Comparison of ENCODE assay signal across 26 cellular contexts in genomic region chr11:57487920-57488319, GRCh38. TPM values are rescaled to one million over a fixed set of nuclear protein-coding genes. Genes with fewer than 3 reads are reported as not detected.
"Had no signal": no experiment of that assay in that cellular context is flagged by ENCODE, and none has a peak within 500 bp of the region (broad histone marks: within the 10 kb centered on the region; RNA-seq: fewer than 3 reads in every experiment).

No MANE protein-coding gene starts in this region.

- H3K4me1 ChIP-seq: foreskin keratinocyte had no signal

- H3K27me3 Mint-ChIP-seq: stimulated activated naive CD8-positive, alpha-beta T cell treated with anti-CD3 and anti-CD28 coated beads, Interleukin-15, Interleukin-2, amounts not matched to agents 100 ng/mL and 50 ng/mL, for 24 hours had no signal

- H3K27ac ChIP-seq: foreskin keratinocyte, left ventricle myocardium inferior, thyroid gland, upper lobe of right lung had no signal

- ATAC-seq: activated T-cell treated with anti-CD3 and anti-CD28 coated beads, Interleukin-2, amount 50 U/mL, for 4 hours; foreskin keratinocyte; natural killer cell treated with Interleukin-12 subunit alpha and Interleukin-12 subunit beta and Interleukin-15 and Interleukin-18, amount 100 ng/mL, for 72 hours; T-cell; upper lobe of right lung had no signal

- H3K4me3 ChIP-seq: left ventricle myocardium inferior, thyroid gland, upper lobe of right lung had no signal

- DNase-seq: activated CD8-positive, alpha-beta memory T cell treated with anti-CD3 and anti-CD28 coated beads, Interleukin-2, amount 50 U/mL, for 48 hours; activated naive CD4-positive, alpha-beta T cell; activated T-cell treated with anti-CD3 and anti-CD28 coated beads, Interleukin-2, amount 50 U/mL, for 4 hours; amygdala; effector CD4-positive, alpha-beta T cell; erythroblast; foreskin keratinocyte; hippocampal formation; kidney glomerular epithelial cell; left ventricle myocardium inferior; midbrain; occipital lobe; retina; stimulated activated CD4-positive, alpha-beta T cell treated with anti-CD3 and anti-CD28 coated beads, Interleukin-4, amount 100 ng/mL, for 24 hours; substantia nigra; T-cell; T-helper 9 cell; thyroid gland; upper lobe of right lung had no signal

- H3K27me3 ChIP-seq: thyroid gland had no signal

- H3K9me3 Mint-ChIP-seq: activated T-cell treated with anti-CD3 and anti-CD28 coated beads, Interleukin-2, amount 50 U/mL, for 4 hours; activated T-helper 2 cell treated with anti-CD3 and anti-CD28 coated beads, Interferon-gamma antibody, Interleukin-2, Interleukin-4, amounts not matched to agents 10 μg/mL and 5 μg/mL and 100 μg/mL, durations not matched to agents 14 hours and 24 hours and 36 hours; dendritic cell treated with granulocyte-macrophage colony-stimulating factor and Interleukin-4, amounts not matched to agents 40 ng/mL and 50 ng/mL, for 4 days; natural killer cell treated with Interleukin-12 subunit alpha and Interleukin-12 subunit beta and Interleukin-15 and Interleukin-18, amount 100 ng/mL, for 72 hours; stimulated activated naive CD8-positive, alpha-beta T cell treated with anti-CD3 and anti-CD28 coated beads, Interleukin-15, Interleukin-2, amounts not matched to agents 100 ng/mL and 50 ng/mL, for 24 hours; T-cell had no signal

- H3K4me3 Mint-ChIP-seq: activated T-cell treated with anti-CD3 and anti-CD28 coated beads, Interleukin-2, amount 50 U/mL, for 4 hours; dendritic cell treated with granulocyte-macrophage colony-stimulating factor and Interleukin-4, amounts not matched to agents 40 ng/mL and 50 ng/mL, for 4 days; natural killer cell treated with Interleukin-12 subunit alpha and Interleukin-12 subunit beta and Interleukin-15 and Interleukin-18, amount 100 ng/mL, for 72 hours; stimulated activated naive CD8-positive, alpha-beta T cell treated with anti-CD3 and anti-CD28 coated beads, Interleukin-15, Interleukin-2, amounts not matched to agents 100 ng/mL and 50 ng/mL, for 24 hours; T-cell had no signal

- H3K9me3 ChIP-seq: left ventricle myocardium inferior, thyroid gland, upper lobe of right lung had no signal

- H3K27ac Mint-ChIP-seq: activated T-helper 2 cell treated with anti-CD3 and anti-CD28 coated beads, Interferon-gamma antibody, Interleukin-2, Interleukin-4, amounts not matched to agents 10 μg/mL and 5 μg/mL and 100 μg/mL, durations not matched to agents 14 hours and 24 hours and 36 hours; dendritic cell treated with granulocyte-macrophage colony-stimulating factor and Interleukin-4, amounts not matched to agents 40 ng/mL and 50 ng/mL, for 4 days; natural killer cell treated with Interleukin-12 subunit alpha and Interleukin-12 subunit beta and Interleukin-15 and Interleukin-18, amount 100 ng/mL, for 72 hours; stimulated activated naive CD8-positive, alpha-beta T cell treated with anti-CD3 and anti-CD28 coated beads, Interleukin-15, Interleukin-2, amounts not matched to agents 100 ng/mL and 50 ng/mL, for 24 hours; T-cell had no signal

RNA-seq across cellular contexts. Expression of gene RTN4RL2, which starts 27.6 kb away (rescaled TPM):
- total RNA-seq: activated T-helper 2 cell treated with anti-CD3 and anti-CD28 coated beads, Interferon-gamma antibody, Interleukin-2, Interleukin-4, amounts not matched to agents 10 μg/mL and 5 μg/mL and 100 μg/mL, durations not matched to agents 14 hours and 24 hours and 36 hours; natural killer cell treated with Interleukin-12 subunit alpha and Interleukin-12 subunit beta and Interleukin-15 and Interleukin-18, amount 100 ng/mL, for 72 hours had no signal

RNA-seq across cellular contexts. Expression of gene SMTNL1, which starts 49.5 kb away (rescaled TPM):
- total RNA-seq: activated CD8-positive, alpha-beta memory T cell treated with anti-CD3 and anti-CD28 coated beads for 36 hours; activated T-cell treated with anti-CD3 and anti-CD28 coated beads, Interleukin-2, amount 50 U/mL, for 4 hours; activated T-helper 2 cell treated with anti-CD3 and anti-CD28 coated beads, Interferon-gamma antibody, Interleukin-2, Interleukin-4, amounts not matched to agents 10 μg/mL and 5 μg/mL and 100 μg/mL, durations not matched to agents 14 hours and 24 hours and 36 hours; cardiac septum; foreskin keratinocyte; left ventricle myocardium inferior; lung microvascular endothelial cell; natural killer cell treated with Interleukin-12 subunit alpha and Interleukin-12 subunit beta and Interleukin-15 and Interleukin-18, amount 100 ng/mL, for 72 hours; occipital lobe; T-cell; thyroid gland; upper lobe of right lung had no signal
- polyA plus RNA-seq: foreskin keratinocyte had no signal
